ENCODE assay signal across 21 cellular contexts in genomic region chr6:220312-220711, GRCh38.
"Had no signal": no experiment of that assay in that cellular context is flagged by ENCODE, and none has a peak within 500 bp of the region (broad histone marks: within the 10 kb centered on the region; RNA-seq: fewer than 3 reads in every experiment).

No MANE protein-coding gene starts in this region.

- ATAC-seq: activated CD8-positive, alpha-beta T cell treated with anti-CD3 and anti-CD28 coated beads for 36 hours; activated naive CD4-positive, alpha-beta T cell treated with anti-CD3 and anti-CD28 coated beads, Interleukin-2, amount 50 U/mL, for 72 hours; esophagus mucosa had no signal

- H3K27me3 ChIP-seq: ovary had no signal

- H3K27me3 Mint-ChIP-seq: activated B cell treated with CpG ODN at 0.5 μM for 24 hours; activated CD8-positive, alpha-beta T cell treated with anti-CD3 and anti-CD28 coated beads for 36 hours; brain; naive B cell; stimulated activated naive CD8-positive, alpha-beta T cell treated with anti-CD3 and anti-CD28 coated beads, Interleukin-15, amount 100 ng/mL, for 72 hours had no signal

- H3K36me3 Mint-ChIP-seq: brain, naive B cell had no signal

- H3K4me3 ChIP-seq: lower lobe of right lung, ovary, prostate gland, tibial artery had no signal

- H3K4me3 Mint-ChIP-seq: activated CD8-positive, alpha-beta T cell treated with anti-CD3 and anti-CD28 coated beads for 36 hours; brain had no signal

- H3K36me3 ChIP-seq: lower lobe of right lung, ovary, prostate gland, tibial artery had no signal

- H3K4me1 Mint-ChIP-seq: brain had no signal

- DNase-seq: activated CD4-positive, alpha-beta T cell treated with anti-CD3 and anti-CD28 coated beads for 4 hours; activated gamma-delta T cell treated with Interleukin-2 at 50 U/mL for 16 hours; activated T-cell treated with anti-CD3 and anti-CD28 coated beads, Interleukin-2, amount 50 U/mL, for 1 hour; dermis blood vessel endothelial cell; effector memory CD4-positive, alpha-beta T cell; foreskin melanocyte; stimulated activated CD4-positive, alpha-beta T cell treated with anti-CD3 and anti-CD28 coated beads, Interleukin-12 subunit alpha, Interleukin-12 subunit beta, amount 100 ng/mL, for 4 hours; stimulated activated CD4-positive, alpha-beta T cell treated with anti-CD3 and anti-CD28 coated beads, Interleukin-4, amount 100 ng/mL, for 4 hours; T1000 had no signal

- H3K9me3 Mint-ChIP-seq: activated B cell treated with CpG ODN at 0.5 μM for 24 hours; activated CD8-positive, alpha-beta T cell treated with anti-CD3 and anti-CD28 coated beads for 36 hours; stimulated activated naive CD8-positive, alpha-beta T cell treated with anti-CD3 and anti-CD28 coated beads, Interleukin-15, amount 100 ng/mL, for 72 hours had no signal

- H3K27ac Mint-ChIP-seq: activated CD8-positive, alpha-beta T cell treated with anti-CD3 and anti-CD28 coated beads for 36 hours; brain had no signal

- H3K4me1 ChIP-seq: prostate gland, tibial artery had no signal

- H3K9me3 ChIP-seq: lower lobe of right lung, ovary, prostate gland, tibial artery had no signal

- FAIRE-seq: endothelial cell of umbilical vein had no signal

- H3K27ac ChIP-seq: lower lobe of right lung, ovary, prostate gland, tibial artery had no signal
